Comparison of ENCODE assay signal across 10 cellular contexts in the genomic region with DNA sequence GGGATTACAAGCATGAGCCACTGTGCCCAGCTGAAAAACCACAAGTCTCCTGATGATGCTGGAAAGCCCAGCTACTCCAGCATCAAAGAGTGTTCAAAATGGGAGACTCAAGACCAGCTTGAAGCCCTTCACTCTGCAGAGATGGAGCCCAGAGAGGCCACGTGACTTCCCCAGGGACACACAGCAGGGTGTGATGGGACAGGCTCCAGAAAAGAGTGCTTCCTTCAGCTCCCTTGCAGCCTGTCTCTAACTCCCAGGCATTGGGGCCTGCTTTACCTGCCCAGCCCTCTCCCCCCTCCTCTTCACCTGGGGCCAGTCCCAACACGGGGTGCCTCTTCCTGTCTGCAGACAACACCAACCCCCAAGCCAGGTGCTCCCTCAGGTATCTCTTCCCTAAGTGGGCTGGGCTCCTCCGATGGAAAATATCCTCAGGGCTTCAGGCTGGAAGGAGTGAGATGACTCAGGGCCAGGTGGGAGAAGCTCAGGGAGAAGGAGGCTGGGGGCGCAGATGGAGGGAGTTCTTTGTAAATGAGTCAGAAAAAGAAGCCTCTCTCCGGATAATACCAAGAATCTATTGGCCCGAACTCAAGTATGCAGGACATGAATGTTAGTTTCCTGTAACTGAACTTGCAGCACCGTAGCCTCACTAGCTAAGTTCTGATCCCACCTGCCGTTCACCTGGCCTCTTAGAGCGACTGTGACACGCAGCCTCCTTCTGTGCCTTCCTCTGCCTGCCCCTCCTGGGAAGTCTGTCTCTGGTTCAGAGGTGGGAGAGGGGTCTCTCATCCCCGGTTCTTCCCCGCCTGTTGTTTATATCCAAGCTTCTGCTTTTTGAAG.
A peak's percentile ranks its signal among the peaks of the same experiment; 100 is the strongest.
DNase-seq lines count a peak whose midpoint lies in the region; ATAC-seq and FAIRE-seq lines count a peak whose summit lies in the region.
"Had no signal": no experiment of that assay in that cellular context is flagged by ENCODE, and none has a peak within 500 bp of the region (broad histone marks: within the 10 kb centered on the region; RNA-seq: fewer than 3 reads in every experiment).

No MANE protein-coding gene starts in this region.

- H3K36me3 Mint-ChIP-seq in activated T-helper 1 cell treated with anti-CD3 and anti-CD28 coated beads, Interleukin-12 subunit alpha, Interleukin-12 subunit beta, Interleukin-2, Interleukin-4 antibody, amounts not matched to agents 30 ng/mL and 10 ng/mL and 1 ng/mL, durations not matched to agents 14 hours and 24 hours and 36 hours (ENCODE audit: low read depth): no peaks in the 10 kb centered on the region

- no peaks in the 10 kb centered on the region for H3K4me1 Mint-ChIP-seq in activated T-helper 1 cell treated with anti-CD3 and anti-CD28 coated beads, Interleukin-12 subunit alpha, Interleukin-12 subunit beta, Interleukin-2, Interleukin-4 antibody, amounts not matched to agents 30 ng/mL and 10 ng/mL and 1 ng/mL, durations not matched to agents 14 hours and 24 hours and 36 hours (ENCODE audit: low read depth)
- H3K4me1 Mint-ChIP-seq: activated naive CD8-positive, alpha-beta T cell treated with anti-CD3 and anti-CD28 coated beads, Interleukin-2, amount 50 U/mL, for 24 hours had no signal

- H3K4me3 Mint-ChIP-seq in activated T-helper 1 cell treated with anti-CD3 and anti-CD28 coated beads, Interleukin-12 subunit alpha, Interleukin-12 subunit beta, Interleukin-2, Interleukin-4 antibody, amounts not matched to agents 30 ng/mL and 10 ng/mL and 1 ng/mL, durations not matched to agents 14 hours and 24 hours and 36 hours: no peak overlapping the region
- H3K4me3 Mint-ChIP-seq: activated naive CD8-positive, alpha-beta T cell treated with anti-CD3 and anti-CD28 coated beads, Interleukin-2, amount 50 U/mL, for 24 hours had no signal

- H3K27ac Mint-ChIP-seq in activated T-helper 1 cell treated with anti-CD3 and anti-CD28 coated beads, Interleukin-12 subunit alpha, Interleukin-12 subunit beta, Interleukin-2, Interleukin-4 antibody, amounts not matched to agents 30 ng/mL and 10 ng/mL and 1 ng/mL, durations not matched to agents 14 hours and 24 hours and 36 hours: peak overlapping the region; percentile 30
- H3K27ac Mint-ChIP-seq: activated naive CD8-positive, alpha-beta T cell treated with anti-CD3 and anti-CD28 coated beads, Interleukin-2, amount 50 U/mL, for 24 hours had no signal

- no peak for FAIRE-seq in urothelium cell line (lab: Jason Lieb, UNC)
- no peak for FAIRE-seq in frontal cortex (lab: Jason Lieb, UNC)

- H3K9me3 Mint-ChIP-seq in activated T-helper 1 cell treated with anti-CD3 and anti-CD28 coated beads, Interleukin-12 subunit alpha, Interleukin-12 subunit beta, Interleukin-2, Interleukin-4 antibody, amounts not matched to agents 30 ng/mL and 10 ng/mL and 1 ng/mL, durations not matched to agents 14 hours and 24 hours and 36 hours: no peaks in the 10 kb centered on the region
- H3K9me3 Mint-ChIP-seq: activated naive CD8-positive, alpha-beta T cell treated with anti-CD3 and anti-CD28 coated beads, Interleukin-2, amount 50 U/mL, for 24 hours had no signal

- DNase-seq in NCI-H510A treated with DMSO at 0.1 percent for 48 hours (lab: John Stamatoyannopoulos, UW) (peak; percentile 49), NCI-H510A (lab: John Stamatoyannopoulos, UW) (no peak), iPS DF 19.7 (ENCODE audit: low read depth, low spot score) (peak; percentile 91), urothelium cell line (ENCODE audit: low spot score) (peak; percentile 98), ecto neural progenitor cell (ENCODE audit: low spot score) (no peak), frontal cortex (ENCODE audit: low spot score in 2 of 2) (no peak)
- no peak for DNase-seq in activated T-helper 1 cell treated with anti-CD3 and anti-CD28 coated beads, Interleukin-12 subunit alpha, Interleukin-12 subunit beta, Interleukin-2, Interleukin-4 antibody, amounts not matched to agents 30 ng/mL and 10 ng/mL and 1 ng/mL, durations not matched to agents 14 hours and 24 hours and 36 hours (ENCODE audit: low spot score)
- DNase-seq: activated naive CD8-positive, alpha-beta T cell treated with anti-CD3 and anti-CD28 coated beads, Interleukin-2, amount 50 U/mL, for 24 hours; AML-193 had no signal

- H3K27me3 Mint-ChIP-seq in activated T-helper 1 cell treated with anti-CD3 and anti-CD28 coated beads, Interleukin-12 subunit alpha, Interleukin-12 subunit beta, Interleukin-2, Interleukin-4 antibody, amounts not matched to agents 30 ng/mL and 10 ng/mL and 1 ng/mL, durations not matched to agents 14 hours and 24 hours and 36 hours (ENCODE audit: insufficient read depth): no peaks in the 10 kb centered on the region
- H3K27me3 Mint-ChIP-seq: activated naive CD8-positive, alpha-beta T cell treated with anti-CD3 and anti-CD28 coated beads, Interleukin-2, amount 50 U/mL, for 24 hours had no signal

- ATAC-seq in GM21528 (IDR thresholded peaks at IDR 0.05; ENCODE audit: low FRiP score, unreplicated experiment): no peak
- ATAC-seq: activated naive CD8-positive, alpha-beta T cell treated with anti-CD3 and anti-CD28 coated beads, Interleukin-2, amount 50 U/mL, for 24 hours had no signal

- intact Hi-C loops in activated T-helper 1 cell treated with anti-CD3 and anti-CD28 coated beads, Interleukin-12 subunit alpha, Interleukin-12 subunit beta, Interleukin-2, Interleukin-4 antibody, amounts not matched to agents 30 ng/mL and 10 ng/mL and 1 ng/mL, durations not matched to agents 14 hours and 24 hours and 36 hours (cut with micrococcal nuclease): no loop called here

Comparison
In these comparisons a context has a peak if more than half of its experiments do, and no peak if none do; other contexts are left out.
1. DNase-seq: peak in NCI-H510A treated with DMSO at 0.1 percent for 48 hours (single experiment), iPS DF 19.7 (single experiment) and urothelium cell line (single experiment); none in NCI-H510A (single experiment), activated T-helper 1 cell treated with anti-CD3 and anti-CD28 coated beads, Interleukin-12 subunit alpha, Interleukin-12 subunit beta, Interleukin-2, Interleukin-4 antibody, amounts not matched to agents 30 ng/mL and 10 ng/mL and 1 ng/mL, durations not matched to agents 14 hours and 24 hours and 36 hours (single experiment), ecto neural progenitor cell (single experiment) and frontal cortex (0 of 2).